In genomic region chr16:21576323-21576722, GRCh38 we compare ENCODE assay signal across 5 cellular contexts. TPM values are rescaled to one million over a fixed set of nuclear protein-coding genes. Genes with fewer than 3 reads are reported as not detected.
DNase-seq lines count a peak whose midpoint lies in the region; ATAC-seq, FAIRE-seq and TF ChIP-seq lines count a peak whose summit lies in the region.
"Not testable (repeated sequence)": the region's sequence is repeated elsewhere in the genome, so short reads cannot be mapped to it uniquely, and the experiment has no call there.

No MANE protein-coding gene starts in this region.

- not testable (repeated sequence) for H3K27ac ChIP-seq in A549; RWPE2 (ENCODE audit: poor library complexity, severe bottlenecking); right atrium auricular region; stomach

- 57% methylated on average over 2 of the region's 2 CpGs for WGBS in A549 (ENCODE audit: missing lambda C conversion rate)
- WGBS in stomach, 5 donors = 88 to 97% (median 93%) methylated on average over 2 of the region's 2 CpGs

- DNase-seq in A549 (ENCODE audit: low read depth in 1 of 2, low spot score in 1 of 2) = not testable (repeated sequence)
- DNase-seq in RWPE2 (ENCODE audit: low spot score) (peak; percentile 0), right atrium auricular region (ENCODE audit: low spot score) (peak; percentile 57), mesenteric fat pad (ENCODE audit: low spot score) (peak; percentile 80), stomach (peak; percentile 7)

- not testable (repeated sequence) for H3K9me3 ChIP-seq in A549; RWPE2 (ENCODE audit: severe bottlenecking); right atrium auricular region; stomach

- H3K4me1 ChIP-seq in A549; RWPE2 (ENCODE audit: insufficient read depth, poor library complexity, severe bottlenecking); right atrium auricular region; stomach: not testable (repeated sequence)

- not testable (repeated sequence) for TF ChIP-seq CTCF in A549 (IDR thresholded peaks at IDR 0.05); RWPE2 (IDR thresholded peaks at IDR 0.05; ENCODE audit: poor library complexity, severe bottlenecking); right atrium auricular region (IDR thresholded peaks at IDR 0.05); stomach (IDR thresholded peaks at IDR 0.05)

- POLR2A ChIA-PET in A549 (lab: Yijun Ruan, JAX) = not testable (repeated sequence)

- intact Hi-C loops in stomach (cut with DNase I; ENCODE audit: low total_unique reads) = loop anchor here (5.0 kb wide), 1 partner anchor 1101 kb away; no protein-coding TSS in a partner anchor

- FAIRE-seq in A549 (lab: Jason Lieb, UNC) = not testable (repeated sequence)

- not testable (repeated sequence) for H3K36me3 ChIP-seq in RWPE2 (ENCODE audit: low read depth); right atrium auricular region; stomach

- H3K4me2 ChIP-seq in A549 = not testable (repeated sequence)

- not testable (repeated sequence) for TF ChIP-seq RAD21 in A549 (conservative IDR thresholded peaks at IDR 0.05 in 1 of 2, IDR thresholded peaks at IDR 0.05 in 1 of 2)

- not testable (repeated sequence) for TF ChIP-seq EP300 in A549 (IDR thresholded peaks at IDR 0.05); stomach (IDR thresholded peaks at IDR 0.05)

- CTCF ChIA-PET in A549 (lab: Yijun Ruan, JAX) = not testable (repeated sequence)

- ATAC-seq in A549; RWPE2 (ENCODE audit: low read depth): not testable (repeated sequence)

- H3K4me3 ChIP-seq in A549; RWPE2 (ENCODE audit: severe bottlenecking); right atrium auricular region; stomach: not testable (repeated sequence)

- not testable (repeated sequence) for H3K27me3 ChIP-seq in RWPE2 (ENCODE audit: insufficient read depth, poor library complexity, severe bottlenecking); right atrium auricular region
- peaks cover 0 to 20% (median 0%) of the 10 kb centered on the region in 3 donors for H3K27me3 ChIP-seq in stomach

- TF ChIP-seq POLR2A in A549 (IDR thresholded peaks at IDR 0.05; ENCODE audit: low read length); stomach (IDR thresholded peaks at IDR 0.05): not testable (repeated sequence)

TF ChIP-seq in A549, 52 proteins besides CTCF, POLR2A, EP300 and RAD21:
- peak; percentile 68 for TF ChIP-seq ZC3H11A (IDR thresholded peaks at IDR 0.05)
TF ChIP-seq in A549: peak in this region for 1; not testable (repeated sequence) for 51.

RNA-seq across cellular contexts. Expression of gene METTL9, which starts 23.1 kb away (rescaled TPM):
- polyA plus RNA-seq in A549 (2011; rRNA removed) (110 and 124 TPM in 2 replicates), A549 (2017; fragmentation: RNase III; extraction: RNeasy Plus Mini Kit Qiagen cat#74134 plus additional on column Dnase treatment) (69.1 to 72.2 TPM (median 69.5 TPM) in 3 replicates), stomach (10 to 100 TPM; 34.4 to 76.8 (median 63.4) TPM)
- 40.2 and 52.6 TPM in 2 replicates for polyA plus RNA-seq in A549 (2012; cell fraction: cytosol; rRNA removed)
- polyA plus RNA-seq in A549 (2012; cell fraction: nucleus; rRNA removed) = 16.7 and 21.9 TPM in 2 replicates
- 23.9 and 28.4 TPM in 2 replicates for polyA minus RNA-seq in A549 (2011; rRNA and poly(A)+ RNA removed)
- total RNA-seq in right atrium auricular region (10 to 100 TPM; 58.6 to 62.6 TPM), mesenteric fat pad (89.3 TPM), stomach (100 to 1,000 TPM in 3 of 5 donors, 10 to 100 TPM in 2; 82.1 to 879 (median 188) TPM)
